8 cellular contexts compared by ENCODE assay signal in genomic region chr10:22251751-22252285, GRCh38. TPM values are rescaled to one million over a fixed set of nuclear protein-coding genes. Genes with fewer than 3 reads are reported as not detected.
DNase-seq lines count a peak whose midpoint lies in the region; ATAC-seq and TF ChIP-seq lines count a peak whose summit lies in the region.

No MANE protein-coding gene starts in this region.

- TF ChIP-seq CTCF in esophagus muscularis mucosa (IDR thresholded peaks at IDR 0.05): no peak

- intact Hi-C loops in esophagus muscularis mucosa (cut with DNase I): loop anchor here (5.0 to 10.0 kb wide), 5 partner anchors 70 to 843 kb away; partner anchors contain the start of genes BMI1, DNAJC1, MSRB2 and PIP4K2A

- H3K36me3 ChIP-seq in esophagus muscularis mucosa (no peaks in the 10 kb centered on the region), muscle layer of duodenum (ENCODE audit: control insufficient read depth in 1 of 2, insufficient read depth in 2 of 2, low read length in 2 of 2) (peaks cover 0 to under 1% of the 10 kb centered on the region in 2 donors)

- WGBS in esophagus muscularis mucosa: 1% methylated on average over 32 of the region's 32 CpGs

- TF ChIP-seq POLR2A in esophagus muscularis mucosa (IDR thresholded peaks at IDR 0.05; ENCODE audit: low read depth): no peak

- H3K27me3 ChIP-seq in esophagus muscularis mucosa: no peaks in the 10 kb centered on the region
- no peaks in the 10 kb centered on the region for H3K27me3 ChIP-seq in muscle layer of duodenum (ENCODE audit: low read depth, low read length)

- ATAC-seq in GM18511 (IDR thresholded peaks at IDR 0.05; ENCODE audit: unreplicated experiment) (peak; percentile 60), HG02885 (IDR thresholded peaks at IDR 0.05; ENCODE audit: poor library complexity, unreplicated experiment) (peak; percentile 60)

- H3K4me1 ChIP-seq in esophagus muscularis mucosa: peaks cover 0 to 19% (median 10%) of the 10 kb centered on the region in 4 donors
- peaks cover 0 to 8% of the 10 kb centered on the region in 2 donors for H3K4me1 ChIP-seq in muscle layer of duodenum (ENCODE audit: control insufficient read depth in 1 of 2, insufficient read depth in 2 of 2, low read length in 2 of 2)

- TF ChIP-seq EP300 in esophagus muscularis mucosa (IDR thresholded peaks at IDR 0.05): no peak

- H3K9me3 ChIP-seq in esophagus muscularis mucosa: no peaks in the 10 kb centered on the region
- H3K9me3 ChIP-seq in muscle layer of duodenum (ENCODE audit: control insufficient read depth in 1 of 2, low read length in 2 of 2): no peaks in the 10 kb centered on the region

- peak overlapping the region; percentile 90 to 97 (median 96) for H3K27ac ChIP-seq in esophagus muscularis mucosa (replicated peaks in 1 of 4)
- H3K27ac ChIP-seq in muscle layer of duodenum (ENCODE audit: low read length): peak overlapping the region; percentile 99

- peak; percentile 49 for DNase-seq in NCI-H748 (lab: John Stamatoyannopoulos, UW; ENCODE audit: unreplicated experiment)
- DNase-seq in activated T-cell treated with anti-CD3 and anti-CD28 coated beads for 48 hours (ENCODE audit: low read depth): peak; percentile 50
- DNase-seq in esophagus muscularis mucosa (ENCODE audit: extremely low spot score): peak; percentile 94
- peak; percentile 16 to 40 for DNase-seq in stimulated activated CD8-positive, alpha-beta memory T cell treated with anti-CD3 and anti-CD28 coated beads, Interleukin-7, amount 100 ng/mL, for 48 hours (ENCODE audit: extremely low read depth in 1 of 2, low read depth in 1 of 2)
- no peak for DNase-seq in NCI-H82 treated with DMSO at 0.1 percent for 48 hours (lab: John Stamatoyannopoulos, UW; ENCODE audit: unreplicated experiment)

- H3K4me3 ChIP-seq in esophagus muscularis mucosa (peak overlapping the region; percentile 80 to 87 (median 84)), muscle layer of duodenum (ENCODE audit: low read depth in 1 of 2, low read length in 2 of 2) (peak overlapping the region; percentile 88 to 95)

RNA-seq across cellular contexts. Expression of gene EBLN1, which starts 34.0 kb away (rescaled TPM):
- total RNA-seq in esophagus muscularis mucosa: not detected
